In the genomic region with DNA sequence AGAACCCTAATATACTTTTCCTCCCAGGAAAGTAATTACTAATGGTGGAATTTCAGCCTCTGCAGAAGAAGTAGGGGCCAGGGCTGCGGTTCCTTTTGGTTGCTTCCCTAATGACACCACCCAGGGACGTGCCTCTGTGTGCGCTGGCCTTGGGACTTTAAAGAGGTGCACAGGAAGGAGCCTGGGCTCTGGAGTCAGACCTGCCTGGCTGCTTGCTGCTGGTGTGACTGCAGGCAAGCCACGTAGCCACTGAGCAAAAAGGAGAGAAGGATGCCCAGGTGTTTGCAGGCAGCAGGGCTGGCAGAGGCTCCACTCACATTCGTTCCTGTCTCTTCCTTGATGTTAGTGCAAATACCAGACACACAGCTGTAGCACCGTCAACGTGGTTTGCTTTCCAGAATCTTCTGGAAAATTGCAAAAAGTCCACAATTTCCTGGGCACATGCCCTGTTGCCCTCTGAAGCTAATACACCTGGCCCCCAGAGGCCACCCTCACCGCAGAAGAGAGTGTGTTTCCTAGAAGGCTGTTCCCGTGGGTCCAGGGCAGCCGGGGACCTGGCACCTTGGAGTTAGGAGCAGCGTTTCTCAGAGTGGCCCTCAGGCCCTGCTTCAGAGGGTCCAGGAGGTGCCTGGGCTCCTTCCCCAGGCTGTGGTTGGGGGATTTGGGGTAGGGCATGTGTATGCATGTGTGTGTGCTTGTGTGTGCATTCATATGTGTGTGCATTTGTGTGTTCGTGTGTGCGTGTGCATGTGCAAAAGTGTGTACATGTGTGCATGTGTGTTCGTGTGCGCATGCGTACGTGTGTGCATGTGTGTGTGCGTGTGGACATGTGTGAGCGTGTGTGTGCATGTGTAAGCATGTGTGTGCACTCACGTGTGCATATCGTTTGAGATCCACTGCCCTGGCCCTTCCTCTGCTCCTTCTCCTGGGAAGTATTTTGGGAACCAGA, we compare ENCODE assay signal across 15 cellular contexts. TPM values are rescaled to one million over a fixed set of nuclear protein-coding genes. Genes with fewer than 3 reads are reported as not detected.
DNase-seq lines count a peak whose midpoint lies in the region; ATAC-seq, FAIRE-seq and TF ChIP-seq lines count a peak whose summit lies in the region.
"Had no signal": no experiment of that assay in that cellular context is flagged by ENCODE, and none has a peak within 500 bp of the region (broad histone marks: within the 10 kb centered on the region; RNA-seq: fewer than 3 reads in every experiment).

No MANE protein-coding gene starts in this region.

- intact Hi-C loops in kidney (cut with DNase I), result no loop called here
- intact Hi-C loops in sigmoid colon (cut with DNase I), result no loop called here
- intact Hi-C loops in Right ventricle myocardium superior (cut with DNase I), result no loop called here

- peaks cover 11% of the 10 kb centered on the region for H3K27me3 Mint-ChIP-seq in activated T-cell treated with anti-CD3 and anti-CD28 coated beads, Interleukin-2, amount 50 U/mL, for 24 hours
- H3K27me3 Mint-ChIP-seq in endothelial cell (ENCODE audit: unreplicated experiment), result peaks cover 12% of the 10 kb centered on the region

- no peak for TF ChIP-seq POLR2A in sigmoid colon (IDR thresholded peaks at IDR 0.05)

- H3K4me3 ChIP-seq in bronchial epithelial cell (ENCODE audit: low read depth, low read length) (no peak overlapping the region), kidney (ENCODE audit: low read length in 2 of 2) (no peak overlapping the region), sigmoid colon (no peak overlapping the region)
- H3K4me3 ChIP-seq: SJSA1 had no signal

- H3K9ac ChIP-seq in kidney (ENCODE audit: low read length in 2 of 2), result no peak overlapping the region

- no peak overlapping the region for H3K27ac Mint-ChIP-seq in activated T-cell treated with anti-CD3 and anti-CD28 coated beads, Interleukin-2, amount 50 U/mL, for 24 hours
- H3K27ac Mint-ChIP-seq in endothelial cell (ENCODE audit: unreplicated experiment), result no peak overlapping the region

- H3K9me3 ChIP-seq in kidney (ENCODE audit: control insufficient read depth in 1 of 2, low read length in 2 of 2), result no peaks in the 10 kb centered on the region
- no peaks in the 10 kb centered on the region for H3K9me3 ChIP-seq in sigmoid colon
- H3K9me3 ChIP-seq: SJSA1 had no signal

- peak; percentile 5 for DNase-seq in activated T-cell treated with anti-CD3 and anti-CD28 coated beads, Interleukin-2, amount 50 U/mL, for 24 hours
- DNase-seq in activated T-cell treated with anti-CD3 and anti-CD28 coated beads for 4 hours (no peak), bronchial epithelial cell (ENCODE audit: low read depth) (no peak), kidney (peak; percentile 25), sigmoid colon (peak; percentile 35), Right ventricle myocardium superior (no peak), endothelial cell (ENCODE audit: low spot score) (no peak)
- DNase-seq: 8988T, DMS 273 treated with DMSO at 0.1 percent for 48 hours, NCI-H446 treated with DMSO at 0.1 percent for 48 hours, NCI-H748 treated with DMSO at 0.1 percent for 48 hours, PC-3 had no signal

- no peak for ATAC-seq in Right ventricle myocardium superior (ENCODE audit: poor library complexity)
- ATAC-seq in HG02642 (IDR thresholded peaks at IDR 0.05; ENCODE audit: poor library complexity, unreplicated experiment), result no peak
- ATAC-seq: PC-3 had no signal

- H3K27me3 ChIP-seq in bronchial epithelial cell (ENCODE audit: control insufficient read depth, insufficient read depth, low read length) (peaks cover 4% of the 10 kb centered on the region), sigmoid colon (peaks cover 0 to 10% (median 0%) of the 10 kb centered on the region in 3 donors)

- H3K27ac ChIP-seq in kidney (ENCODE audit: low read depth in 2 of 2, low read length in 2 of 2) (no peak overlapping the region), sigmoid colon (no peak overlapping the region)
- H3K27ac ChIP-seq: RWPE1, SJSA1 had no signal

- H3K36me3 Mint-ChIP-seq in activated T-cell treated with anti-CD3 and anti-CD28 coated beads, Interleukin-2, amount 50 U/mL, for 24 hours (ENCODE audit: low read depth), result no peaks in the 10 kb centered on the region
- no peaks in the 10 kb centered on the region for H3K36me3 Mint-ChIP-seq in endothelial cell (ENCODE audit: low read depth, unreplicated experiment)

- H3K4me3 Mint-ChIP-seq in activated T-cell treated with anti-CD3 and anti-CD28 coated beads, Interleukin-2, amount 50 U/mL, for 24 hours, result no peak overlapping the region
- no peak overlapping the region for H3K4me3 Mint-ChIP-seq in endothelial cell (ENCODE audit: unreplicated experiment)

- H3K4me1 Mint-ChIP-seq in activated T-cell treated with anti-CD3 and anti-CD28 coated beads, Interleukin-2, amount 50 U/mL, for 24 hours (ENCODE audit: low read depth), result no peaks in the 10 kb centered on the region
- H3K4me1 Mint-ChIP-seq in endothelial cell (ENCODE audit: unreplicated experiment), result no peaks in the 10 kb centered on the region

- H3K9me3 Mint-ChIP-seq in activated T-cell treated with anti-CD3 and anti-CD28 coated beads, Interleukin-2, amount 50 U/mL, for 24 hours, result no peaks in the 10 kb centered on the region
- no peaks in the 10 kb centered on the region for H3K9me3 Mint-ChIP-seq in endothelial cell (ENCODE audit: unreplicated experiment)

- H3K36me3 ChIP-seq in bronchial epithelial cell (ENCODE audit: control insufficient read depth, insufficient read depth, low read length) (no peaks in the 10 kb centered on the region), kidney (ENCODE audit: control insufficient read depth in 1 of 2, insufficient read depth in 2 of 2, low read length in 2 of 2) (no peaks in the 10 kb centered on the region), sigmoid colon (no peaks in the 10 kb centered on the region)
- H3K36me3 ChIP-seq: SJSA1 had no signal

- H3K4me1 ChIP-seq in kidney (ENCODE audit: control insufficient read depth in 1 of 2, insufficient read depth in 1 of 2, low read depth in 1 of 2, low read length in 2 of 2) (no peaks in the 10 kb centered on the region), sigmoid colon (no peaks in the 10 kb centered on the region)
- H3K4me1 ChIP-seq: SJSA1 had no signal

- FAIRE-seq in bronchial epithelial cell (lab: Jason Lieb, UNC) (peak; percentile 88), kidney (lab: Jason Lieb, UNC) (no peak)

- 84 to 86% methylated on average over 21 of the region's 21 CpGs for WGBS in sigmoid colon, 2 donors

- TF ChIP-seq EP300 in sigmoid colon (IDR thresholded peaks at IDR 0.05), result no peak

- TF ChIP-seq CTCF in bronchial epithelial cell (IDR thresholded peaks at IDR 0.05; ENCODE audit: insufficient read depth, low read length, severe bottlenecking) (no peak), kidney (IDR thresholded peaks at IDR 0.05; ENCODE audit: borderline replicate concordance, extremely low read depth, insufficient read depth) (no peak), sigmoid colon (IDR thresholded peaks at IDR 0.05) (no peak), endothelial cell (IDR thresholded peaks at IDR 0.05; ENCODE audit: unreplicated experiment) (no peak)

RNA-seq across cellular contexts. Expression of gene PRKAG2, which starts 12.8 kb away (rescaled TPM):
- total RNA-seq in bronchial epithelial cell (19.8 and 24.5 TPM in 2 replicates), kidney (40.7 TPM), sigmoid colon (10 to 100 TPM; 37.1 to 51.2 (median 40.1) TPM), Right ventricle myocardium superior (120 TPM), endothelial cell (ENCODE audit: unreplicated experiment) (16.0 TPM)
- polyA plus RNA-seq in kidney (ENCODE audit: insufficient read depth, low read depth, low replicate concordance) (40.9 TPM), sigmoid colon (10 to 100 TPM; 19.2 to 31.9 (median 29.4) TPM)

Comparison
In these comparisons a context has a peak if more than half of its experiments do, and no peak if none do; other contexts are left out.
1. DNase-seq: peak in activated T-cell treated with anti-CD3 and anti-CD28 coated beads, Interleukin-2, amount 50 U/mL, for 24 hours (single experiment), kidney (single experiment) and sigmoid colon (single experiment); none in activated T-cell treated with anti-CD3 and anti-CD28 coated beads for 4 hours (single experiment), bronchial epithelial cell (single experiment), Right ventricle myocardium superior (single experiment) and endothelial cell (single experiment).